20 cellular contexts compared by ENCODE assay signal in genomic region chr21:26495283-26495849, GRCh38.
DNase-seq lines count a peak whose midpoint lies in the region; ATAC-seq and TF ChIP-seq lines count a peak whose summit lies in the region.
"Had no signal": no experiment of that assay in that cellular context is flagged by ENCODE, and none has a peak within 500 bp of the region (broad histone marks: within the 10 kb centered on the region; RNA-seq: fewer than 3 reads in every experiment).

No MANE protein-coding gene starts in this region.

- TF ChIP-seq CTCF in Calu3 (IDR thresholded peaks at IDR 0.05; ENCODE audit: unreplicated experiment) (no peak), KMS-11 (conservative IDR thresholded peaks at IDR 0.05; ENCODE audit: low read depth, low read length) (no peak), OCI-LY3 (IDR thresholded peaks at IDR 0.05; ENCODE audit: low read depth, low read length) (no peak)

- H3K27me3 ChIP-seq in KMS-11 (ENCODE audit: insufficient read depth, low read depth) (no peaks in the 10 kb centered on the region), OCI-LY3 (ENCODE audit: low read depth, low read length) (no peaks in the 10 kb centered on the region)

- intact Hi-C loops in Calu3 (cut with micrococcal nuclease; ENCODE audit: unreplicated experiment) = no loop called here

- peaks cover 10% of the 10 kb centered on the region for H3K4me1 Mint-ChIP-seq in Calu3 (ENCODE audit: low read depth, unreplicated experiment)

- H3K36me3 ChIP-seq in KMS-11 (ENCODE audit: insufficient read depth) (no peaks in the 10 kb centered on the region), OCI-LY3 (replicated peaks; ENCODE audit: low read depth, low read length) (peaks cover 5% of the 10 kb centered on the region)

- no TSS peak for BruUV-seq in Calu3 (replicated peaks; lab: Mats Ljungman, UMichigan)

- CTCF ChIA-PET in Calu3 (lab: Charles Lee) = no interaction called here

- H3K27ac ChIP-seq in KMS-11 (no peak overlapping the region), OCI-LY3 (ENCODE audit: low read length) (no peak overlapping the region)

- no peaks in the 10 kb centered on the region for H3K79me2 ChIP-seq in KMS-11 (ENCODE audit: insufficient read depth, low read depth)
- no peaks in the 10 kb centered on the region for H3K79me2 ChIP-seq in OCI-LY3 (ENCODE audit: low read length)

- peak overlapping the region; percentile 36; the same call in 1 of the 2 replicates for H2AFZ ChIP-seq in KMS-11 (ENCODE audit: low read depth)
- peak overlapping the region; percentile 81; the same call in 1 of the 2 replicates for H2AFZ ChIP-seq in OCI-LY3 (ENCODE audit: low read depth, low read length)

- H3K4me3 Mint-ChIP-seq in Calu3 (ENCODE audit: low read depth, unreplicated experiment) = peak overlapping the region; percentile 36
- H3K4me3 Mint-ChIP-seq: CD14-positive monocyte had no signal

- H3K27me3 Mint-ChIP-seq in Calu3 (ENCODE audit: unreplicated experiment) = no peaks in the 10 kb centered on the region

- H3K4me1 ChIP-seq in KMS-11 (ENCODE audit: low read depth, poor library complexity, severe bottlenecking) = no peaks in the 10 kb centered on the region
- peaks cover 5% of the 10 kb centered on the region; the same call in 1 of the 2 replicates for H3K4me1 ChIP-seq in OCI-LY3 (ENCODE audit: low read length)

- no peak overlapping the region for H3K4me3 ChIP-seq in KMS-11 (IDR thresholded peaks at IDR 0.05; ENCODE audit: insufficient read depth, low read depth, low read length)
- H3K4me3 ChIP-seq in OCI-LY3 (ENCODE audit: low read length) = no peak overlapping the region
- H3K4me3 ChIP-seq: K562 had no signal

- H3K9me3 Mint-ChIP-seq in Calu3 (ENCODE audit: low read depth, unreplicated experiment) = peaks cover 8% of the 10 kb centered on the region

- no peak overlapping the region for H3K27ac Mint-ChIP-seq in Calu3 (ENCODE audit: unreplicated experiment)

- DNase-seq in Calu3 = no peak
- peak; percentile 7 for DNase-seq in amniotic epithelial cell (ENCODE audit: low read depth)
- DNase-seq in NCI-H2029 treated with DMSO at 0.1 percent for 48 hours (lab: John Stamatoyannopoulos, UW) = no peak
- no peak for DNase-seq in HPDE6-E6E7 (ENCODE audit: extremely low spot score)
- no peak for DNase-seq in NCI-H774 (lab: John Stamatoyannopoulos, UW)
- DNase-seq: ACHN, AML-193, DMS153, NCI-H1092 treated with DMSO at 0.1 percent for 48 hours, NCI-H2107, NCI-H69, RPMI8226, SIG-M5, T-helper 2 cell had no signal

- no peaks in the 10 kb centered on the region for H3K9me3 ChIP-seq in OCI-LY3 (ENCODE audit: insufficient read depth, low read length)

- ATAC-seq in GM19397 (IDR thresholded peaks at IDR 0.05; ENCODE audit: unreplicated experiment) = no peak
- ATAC-seq: HCT116, K562 had no signal

- no peak overlapping the region for H3K4me2 ChIP-seq in KMS-11
- 0 out of 2 replicates have a peak overlapping the region, but pooled peaks have one; percentile 5 for H3K4me2 ChIP-seq in OCI-LY3 (ENCODE audit: low read length)

- H4K20me1 ChIP-seq in KMS-11 (ENCODE audit: insufficient read depth) = no peaks in the 10 kb centered on the region
- H4K20me1 ChIP-seq in OCI-LY3 (ENCODE audit: insufficient read depth, low read length) = no peaks in the 10 kb centered on the region

- H3K9ac ChIP-seq in KMS-11 (no peak overlapping the region), OCI-LY3 (ENCODE audit: low read length) (no peak overlapping the region)

- no peaks in the 10 kb centered on the region for H3K36me3 Mint-ChIP-seq in Calu3 (ENCODE audit: insufficient read depth, unreplicated experiment)
- H3K36me3 Mint-ChIP-seq: CD14-positive monocyte had no signal
